ENCODE assay signal across 19 cellular contexts in genomic region chr12:118500302-118500701, GRCh38.
"Had no signal": no experiment of that assay in that cellular context is flagged by ENCODE, and none has a peak within 500 bp of the region (broad histone marks: within the 10 kb centered on the region; RNA-seq: fewer than 3 reads in every experiment).

No MANE protein-coding gene starts in this region.

- DNase-seq: cerebellar nuclear complex; foreskin keratinocyte; head of caudate nucleus; hypothalamus; kidney glomerular epithelial cell; mesenchymal stem cell; midbrain; occipital lobe; pancreas; right lobe of liver; spleen; stimulated activated CD4-positive, alpha-beta T cell treated with anti-CD3 and anti-CD28 coated beads, Interleukin-2, amount 100 ng/mL, for 24 hours; stimulated activated naive CD4-positive, alpha-beta T cell treated with Interleukin-2 at 50 U/mL for 16 hours; trophoblast cell had no signal

- H3K27ac ChIP-seq: foreskin keratinocyte, pancreas, right lobe of liver, spleen had no signal

- H3K9me3 ChIP-seq: pancreas, right lobe of liver, spleen had no signal

- H3K4me3 ChIP-seq: lung, pancreas, right lobe of liver, spleen had no signal

- H3K9me3 Mint-ChIP-seq: dendritic cell treated with granulocyte-macrophage colony-stimulating factor and Interleukin-4, amounts not matched to agents 40 ng/mL and 50 ng/mL, for 4 days; natural killer cell treated with Interleukin-12 subunit alpha and Interleukin-12 subunit beta and Interleukin-15 and Interleukin-18, amount 100 ng/mL, for 72 hours had no signal

- H3K4me3 Mint-ChIP-seq: dendritic cell treated with granulocyte-macrophage colony-stimulating factor and Interleukin-4, amounts not matched to agents 40 ng/mL and 50 ng/mL, for 4 days; natural killer cell treated with Interleukin-12 subunit alpha and Interleukin-12 subunit beta and Interleukin-15 and Interleukin-18, amount 100 ng/mL, for 72 hours had no signal

- H3K4me1 ChIP-seq: foreskin keratinocyte, pancreas, right lobe of liver, spleen had no signal

- H3K27ac Mint-ChIP-seq: dendritic cell treated with granulocyte-macrophage colony-stimulating factor and Interleukin-4, amounts not matched to agents 40 ng/mL and 50 ng/mL, for 4 days; natural killer cell treated with Interleukin-12 subunit alpha and Interleukin-12 subunit beta and Interleukin-15 and Interleukin-18, amount 100 ng/mL, for 72 hours; progenitor cell of endocrine pancreas had no signal

- ATAC-seq: foreskin keratinocyte; left lobe of liver; natural killer cell treated with Interleukin-12 subunit alpha and Interleukin-12 subunit beta and Interleukin-15 and Interleukin-18, amount 100 ng/mL, for 72 hours; pancreas; right lobe of liver had no signal

- H3K36me3 ChIP-seq: pancreas, right lobe of liver, spleen had no signal

- H3K27me3 ChIP-seq: foreskin keratinocyte, pancreas, right lobe of liver had no signal

- H3K36me3 Mint-ChIP-seq: natural killer cell treated with Interleukin-12 subunit alpha and Interleukin-12 subunit beta and Interleukin-15 and Interleukin-18, amount 100 ng/mL, for 72 hours had no signal

- H3K27me3 Mint-ChIP-seq: dendritic cell treated with granulocyte-macrophage colony-stimulating factor and Interleukin-4, amounts not matched to agents 40 ng/mL and 50 ng/mL, for 4 days; progenitor cell of endocrine pancreas had no signal
